Comparison of ENCODE assay signal across 23 cellular contexts in the genomic region with DNA sequence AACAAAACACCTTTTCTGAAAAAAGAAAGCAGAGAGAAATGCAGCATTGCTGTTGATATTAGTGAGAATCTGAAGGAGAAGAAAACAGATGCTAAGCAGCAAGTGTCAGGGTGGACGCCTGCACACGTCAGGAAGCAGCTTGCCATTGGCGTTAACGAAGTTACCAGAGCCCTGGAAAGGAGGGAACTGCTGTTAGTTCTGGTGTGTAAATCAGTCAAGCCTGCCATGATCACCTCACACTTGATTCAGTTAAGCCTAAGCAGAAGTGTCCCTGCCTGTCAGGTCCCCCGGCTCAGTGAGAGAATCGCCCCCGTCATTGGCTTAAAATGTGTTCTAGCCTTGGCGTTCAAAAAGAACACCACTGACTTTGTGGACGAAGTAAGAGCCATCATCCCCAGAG. TPM values are rescaled to one million over a fixed set of nuclear protein-coding genes. Genes with fewer than 3 reads are reported as not detected.
DNase-seq lines count a peak whose midpoint lies in the region; ATAC-seq, FAIRE-seq and TF ChIP-seq lines count a peak whose summit lies in the region.
"Had no signal": no experiment of that assay in that cellular context is flagged by ENCODE, and none has a peak within 500 bp of the region (broad histone marks: within the 10 kb centered on the region; RNA-seq: fewer than 3 reads in every experiment).

No MANE protein-coding gene starts in this region.

- H3K9me3 ChIP-seq in HepG2 (ENCODE audit: low read length) (no peaks in the 10 kb centered on the region), right lobe of liver (no peaks in the 10 kb centered on the region)
- H3K9me3 ChIP-seq: BLaER1, HAP-1 had no signal

- H3K27ac ChIP-seq in HepG2 (ENCODE audit: extremely low read length, insufficient read depth, low read length) (no peak overlapping the region), right lobe of liver (no peak overlapping the region)
- H3K27ac ChIP-seq: BLaER1, PC-9 had no signal

- TF ChIP-seq CTCF in HepG2 (CRISPR knock-in tag; IDR thresholded peaks at IDR 0.05), result no peak
- no peak for TF ChIP-seq CTCF in right lobe of liver (IDR thresholded peaks at IDR 0.05)
- TF ChIP-seq CTCF in glutamatergic neuron (IDR thresholded peaks at IDR 0.05; ENCODE audit: partially characterized antibody, unreplicated experiment), result no peak
- TF ChIP-seq CTCF in type B pancreatic cell (conservative IDR thresholded peaks at IDR 0.05), result no peak

- ATAC-seq in HepG2 (no peak), right lobe of liver (no peak)
- ATAC-seq: CD8-positive, alpha-beta T cell had no signal

- peaks cover 11 to 32% of the 10 kb centered on the region in 2 experiments; a peak in 4 of 5 replicates for H3K36me3 ChIP-seq in HepG2 (replicated peaks in 1 of 2; ENCODE audit: control insufficient read depth in 1 of 2, insufficient read depth in 2 of 2, low read length in 2 of 2)
- H3K36me3 ChIP-seq in right lobe of liver, result peaks cover 0 to 40% (median 16%) of the 10 kb centered on the region in 4 donors

- POLR2A ChIA-PET in activated CD4-positive, alpha-beta T cell treated with anti-CD3 and anti-CD28 coated beads, Interleukin-2, amount 10 ng/mL, durations not matched to agents 7 days and 5 days (lab: Charles Lee), result no interaction called here
- POLR2A ChIA-PET in HepG2 (lab: Yijun Ruan, JAX), result no interaction called here

- BruUV-seq in HepG2 (replicated peaks; lab: Mats Ljungman, UMichigan), result no TSS peak

- no peaks in the 10 kb centered on the region for H3K27me3 ChIP-seq in HepG2 (ENCODE audit: control insufficient read depth in 1 of 2, insufficient read depth in 2 of 2, low read length in 2 of 2)
- no peaks in the 10 kb centered on the region for H3K27me3 ChIP-seq in right lobe of liver
- H3K27me3 ChIP-seq: BLaER1 had no signal

- TF ChIP-seq EP300 in HepG2 (IDR thresholded peaks at IDR 0.05; ENCODE audit: low read depth in 2 of 2, low read length in 2 of 2) (no peak), HepG2 (CRISPR knock-in tag; IDR thresholded peaks at IDR 0.05; ENCODE audit: borderline replicate concordance) (no peak)

- TF ChIP-seq RAD21 in HepG2 (CRISPR knock-in tag; IDR thresholded peaks at IDR 0.05), result no peak

- H3K9ac ChIP-seq in HepG2 (ENCODE audit: insufficient read depth, low read depth, low read length), result no peak overlapping the region
- H3K9ac ChIP-seq: BLaER1 had no signal

- peaks cover 29% of the 10 kb centered on the region for H3K4me1 Mint-ChIP-seq in activated CD4-positive, alpha-beta T cell treated with anti-CD3 and anti-CD28 coated beads, Interleukin-2, amount 10 ng/mL, durations not matched to agents 7 days and 5 days
- H3K4me1 Mint-ChIP-seq in glutamatergic neuron (ENCODE audit: low read depth, unreplicated experiment) (peaks cover 5% of the 10 kb centered on the region), type B pancreatic cell (ENCODE audit: unreplicated experiment) (peaks cover 18% of the 10 kb centered on the region)

- H3K27ac Mint-ChIP-seq in activated CD4-positive, alpha-beta T cell treated with anti-CD3 and anti-CD28 coated beads, Interleukin-2, amount 10 ng/mL, durations not matched to agents 7 days and 5 days, result peak overlapping the region; percentile 31
- H3K27ac Mint-ChIP-seq in glutamatergic neuron (ENCODE audit: unreplicated experiment) (peak overlapping the region; percentile 75), type B pancreatic cell (no peak overlapping the region)
- H3K27ac Mint-ChIP-seq: CD8-positive, alpha-beta T cell; IgD-negative memory B cell had no signal

- no peak for FAIRE-seq in HepG2 (lab: Jason Lieb, UNC)

- no peak overlapping the region for H2AFZ ChIP-seq in HepG2 (ENCODE audit: low read length)
- H2AFZ ChIP-seq: PC-9 had no signal

- peaks cover 50% of the 10 kb centered on the region for H3K36me3 Mint-ChIP-seq in activated CD4-positive, alpha-beta T cell treated with anti-CD3 and anti-CD28 coated beads, Interleukin-2, amount 10 ng/mL, durations not matched to agents 7 days and 5 days (ENCODE audit: low read depth)
- H3K36me3 Mint-ChIP-seq in glutamatergic neuron (ENCODE audit: unreplicated experiment) (no peaks in the 10 kb centered on the region), type B pancreatic cell (peaks cover 16% of the 10 kb centered on the region)

- peaks cover 26% of the 10 kb centered on the region for H3K4me1 ChIP-seq in HepG2 (ENCODE audit: insufficient read depth, low read length)
- peaks cover 0 to 14% (median 4%) of the 10 kb centered on the region in 4 donors for H3K4me1 ChIP-seq in right lobe of liver

- peaks cover 22% of the 10 kb centered on the region for H3K79me2 ChIP-seq in HepG2 (ENCODE audit: insufficient read depth, low read length)

- H3K4me2 ChIP-seq in HepG2 (ENCODE audit: low read depth, low read length), result no peak overlapping the region
- H3K4me2 ChIP-seq: BLaER1, PC-9 had no signal

- no peak overlapping the region for H3K4me3 ChIP-seq in HepG2 (replicated peaks in 1 of 3; ENCODE audit: insufficient read depth in 1 of 3, low read depth in 2 of 3, low read length in 3 of 3)
- no peak overlapping the region for H3K4me3 ChIP-seq in right lobe of liver
- H3K4me3 ChIP-seq: BLaER1, HAP-1, PC-9 had no signal

- H3K9me3 Mint-ChIP-seq in activated CD4-positive, alpha-beta T cell treated with anti-CD3 and anti-CD28 coated beads, Interleukin-2, amount 10 ng/mL, durations not matched to agents 7 days and 5 days, result no peaks in the 10 kb centered on the region
- H3K9me3 Mint-ChIP-seq in glutamatergic neuron (ENCODE audit: unreplicated experiment) (peaks cover 4% of the 10 kb centered on the region), type B pancreatic cell (no peaks in the 10 kb centered on the region)
- H3K9me3 Mint-ChIP-seq: CD8-positive, alpha-beta T cell; IgD-negative memory B cell had no signal

- CTCF ChIA-PET in activated CD4-positive, alpha-beta T cell treated with anti-CD3 and anti-CD28 coated beads, Interleukin-2, amount 10 ng/mL, durations not matched to agents 7 days and 5 days (lab: Charles Lee), result interaction anchor here (1.9 to 2.2 kb wide), 2 partner anchors 10 to 14 kb away, joined by 4 to 6 read pairs; no protein-coding TSS in a partner anchor
- CTCF ChIA-PET in HepG2 (lab: Yijun Ruan, JAX; ENCODE audit: low intra/inter-chr PET ratio, low total read pairs), result no interaction called here

- H3K4me3 Mint-ChIP-seq in activated CD4-positive, alpha-beta T cell treated with anti-CD3 and anti-CD28 coated beads, Interleukin-2, amount 10 ng/mL, durations not matched to agents 7 days and 5 days, result no peak overlapping the region
- H3K4me3 Mint-ChIP-seq in glutamatergic neuron (ENCODE audit: unreplicated experiment), result no peak overlapping the region
- no peak overlapping the region for H3K4me3 Mint-ChIP-seq in type B pancreatic cell
- H3K4me3 Mint-ChIP-seq: CD8-positive, alpha-beta T cell had no signal

- intact Hi-C loops in HepG2 (cut with micrococcal nuclease; ENCODE audit: unreplicated experiment), result loop anchor here (10.0 kb wide), 1 partner anchor 61 kb away; a partner anchor contains a TSS
- intact Hi-C loops in right lobe of liver (cut with DNase I), result no loop called here

- in situ Hi-C loops in HepG2 (cut with HindIII; ENCODE audit: extremely low pct_ligation_motif_present, low pct_unique_long_range_greater_than_20kb), result loop anchor here (10.0 kb wide), 2 partner anchors 109 to 139 kb away; no protein-coding TSS in a partner anchor

- H4K20me1 ChIP-seq in HepG2 (ENCODE audit: insufficient read depth, low read length), result no peaks in the 10 kb centered on the region

- no peaks in the 10 kb centered on the region for H3K27me3 Mint-ChIP-seq in activated CD4-positive, alpha-beta T cell treated with anti-CD3 and anti-CD28 coated beads, Interleukin-2, amount 10 ng/mL, durations not matched to agents 7 days and 5 days
- H3K27me3 Mint-ChIP-seq in glutamatergic neuron (ENCODE audit: unreplicated experiment), result no peaks in the 10 kb centered on the region
- no peaks in the 10 kb centered on the region for H3K27me3 Mint-ChIP-seq in type B pancreatic cell
- H3K27me3 Mint-ChIP-seq: IgD-negative memory B cell had no signal

- 98% methylated on average over 9 of the region's 9 CpGs for WGBS in HepG2 (ENCODE audit: low lambda C conversion rate)
- WGBS in right lobe of liver (ENCODE audit: insufficient coverage, low coverage, low lambda C conversion rate, missing lambda C conversion rate), result 90% methylated on average over 9 of the region's 9 CpGs

- no peak for DNase-seq in activated CD4-positive, alpha-beta T cell treated with anti-CD3 and anti-CD28 coated beads, Interleukin-2, amount 10 ng/mL, durations not matched to agents 7 days and 5 days
- no peak for DNase-seq in activated CD4-positive, alpha-beta T cell treated with anti-CD3 and anti-CD28 coated beads for 4 hours
- no peak for DNase-seq in HepG2 (ENCODE audit: low spot score)
- DNase-seq in right lobe of liver, result no peak
- no peak for DNase-seq in glutamatergic neuron
- no peak for DNase-seq in DMS114 treated with DMSO at 0.1 percent for 48 hours (lab: John Stamatoyannopoulos, UW; ENCODE audit: unreplicated experiment)
- DNase-seq in type B pancreatic cell (ENCODE audit: extremely low spot score, unreplicated experiment), result no peak
- DNase-seq in GM19240 (ENCODE audit: insufficient read length, low spot score), result no peak
- DNase-seq: CD8-positive, alpha-beta T cell; DMS79 treated with DMSO at 0.1 percent for 48 hours; Kasumi-1; MM.1S; NCI-H1092 treated with DMSO at 0.1 percent for 48 hours; NCI-H2081 treated with DMSO at 0.1 percent for 48 hours; NCI-H510A; NCI-H82; PC-9 had no signal

- TF ChIP-seq POLR2A in HepG2 (IDR thresholded peaks at IDR 0.05; ENCODE audit: insufficient read depth in 1 of 2, low read depth in 2 of 2, low read length in 2 of 2), result no peak
- TF ChIP-seq POLR2A in right lobe of liver (IDR thresholded peaks at IDR 0.05), result no peak

RNA-seq across cellular contexts. Expression of a gene that starts 6.4 kb away (rescaled TPM):
- 10 to 100 TPM; 17.4 to 19.2 TPM for total RNA-seq in activated CD4-positive, alpha-beta T cell treated with anti-CD3 and anti-CD28 coated beads, Interleukin-2, amount 10 ng/mL, durations not matched to agents 7 days and 5 days
- 16.4 and 17.7 TPM in 2 replicates for total RNA-seq in HepG2 (2016; rRNA removed; fragmentation: Illumina TruSeq; extraction: Trizol)
- total RNA-seq in HepG2 (2016; cell fraction: cytosol; rRNA removed; fragmentation: Illumina TruSeq; extraction: Trizol; ENCODE audit: low read depth), result 10.8 and 11.2 TPM in 2 replicates
- 15.4 and 17.2 TPM in 2 replicates for total RNA-seq in HepG2 (2016; cell fraction: insoluble cytoplasmic fraction; rRNA removed; fragmentation: Illumina TruSeq; extraction: Trizol)
- 14.8 and 16.0 TPM in 2 replicates for total RNA-seq in HepG2 (2016; cell fraction: membrane; rRNA removed; fragmentation: Illumina TruSeq; extraction: Trizol)
- total RNA-seq in HepG2 (2016; cell fraction: nucleus; rRNA removed; fragmentation: Illumina TruSeq; extraction: Trizol), result 9.0 and 9.2 TPM in 2 replicates
- 11.7 TPM in 2 replicates for polyA plus RNA-seq in HepG2 (2011; rRNA removed)
- polyA plus RNA-seq in HepG2 (2011; cell fraction: cytosol; rRNA removed), result 10.2 and 13.0 TPM in 2 replicates
- 4.3 and 6.1 TPM in 2 replicates for polyA plus RNA-seq in HepG2 (2011; cell fraction: nucleus; rRNA removed)
- 10.0 and 11.5 TPM in 2 replicates for polyA plus RNA-seq in HepG2 (2012)
- polyA plus RNA-seq in HepG2 (2016; cell fraction: cytosol; fragmentation: Illumina TruSeq; extraction: Trizol; ENCODE audit: low read depth), result 8.4 and 12.5 TPM in 2 replicates
- polyA plus RNA-seq in HepG2 (2016; cell fraction: insoluble cytoplasmic fraction; fragmentation: Illumina TruSeq; extraction: Trizol; ENCODE audit: low read depth), result 19.6 and 21.6 TPM in 2 replicates
- 12.4 and 12.7 TPM in 2 replicates for polyA plus RNA-seq in HepG2 (2016; cell fraction: membrane; fragmentation: Illumina TruSeq; extraction: Trizol; ENCODE audit: low read depth)
- 17.0 and 18.6 TPM in 2 replicates for polyA plus RNA-seq in HepG2 (2016; cell fraction: nucleus; fragmentation: Illumina TruSeq; extraction: Trizol; ENCODE audit: insufficient read depth, low read depth)
- polyA minus RNA-seq in HepG2 (2011; rRNA and poly(A)+ RNA removed; ENCODE audit: low replicate concordance), result 7.3 and 14.4 TPM in 2 replicates
- polyA minus RNA-seq in HepG2 (2011; cell fraction: cytosol; rRNA and poly(A)+ RNA removed), result 4.8 and 6.3 TPM in 2 replicates
- 4.1 and 5.8 TPM in 2 replicates for polyA minus RNA-seq in HepG2 (2011; cell fraction: nucleus; rRNA and poly(A)+ RNA removed)
- total RNA-seq in right lobe of liver, result 1 to 10 TPM; 5.4 to 9.4 (median 6.9) TPM
- total RNA-seq in glutamatergic neuron (ENCODE audit: unreplicated experiment), result 11.6 TPM
- total RNA-seq in type B pancreatic cell (ENCODE audit: low replicate concordance), result 18.1 and 23.2 TPM in 2 replicates

RNA-seq across cellular contexts. Expression of a gene that starts 14.9 kb away (rescaled TPM):
- 1 to 10 TPM; 8.1 to 9.2 TPM for total RNA-seq in activated CD4-positive, alpha-beta T cell treated with anti-CD3 and anti-CD28 coated beads, Interleukin-2, amount 10 ng/mL, durations not matched to agents 7 days and 5 days
- 2.6 and 4.0 TPM in 2 replicates for total RNA-seq in HepG2 (2016; rRNA removed; fragmentation: Illumina TruSeq; extraction: Trizol)
- total RNA-seq in HepG2 (2016; cell fraction: cytosol; rRNA removed; fragmentation: Illumina TruSeq; extraction: Trizol; ENCODE audit: low read depth), result 0.51 and 0.53 TPM in 2 replicates
- 3.0 and 3.6 TPM in 2 replicates for total RNA-seq in HepG2 (2016; cell fraction: insoluble cytoplasmic fraction; rRNA removed; fragmentation: Illumina TruSeq; extraction: Trizol)
- total RNA-seq in HepG2 (2016; cell fraction: membrane; rRNA removed; fragmentation: Illumina TruSeq; extraction: Trizol), result 2.0 and 2.5 TPM in 2 replicates
- 0.75 and 2.1 TPM in 2 replicates for total RNA-seq in HepG2 (2016; cell fraction: nucleus; rRNA removed; fragmentation: Illumina TruSeq; extraction: Trizol)
- polyA plus RNA-seq in HepG2 (2011; rRNA removed), result 1.1 and 1.4 TPM in 2 replicates
- polyA plus RNA-seq in HepG2 (2011; cell fraction: cytosol; rRNA removed), result 0.86 and 1.0 TPM in 2 replicates
- polyA plus RNA-seq in HepG2 (2011; cell fraction: nucleus; rRNA removed), result 0.40 and 0.45 TPM in 2 replicates
- polyA plus RNA-seq in HepG2 (2012), result 1.1 and 2.4 TPM in 2 replicates
- 0.33 and 0.47 TPM in 2 replicates for polyA plus RNA-seq in HepG2 (2016; cell fraction: cytosol; fragmentation: Illumina TruSeq; extraction: Trizol; ENCODE audit: low read depth)
- 3.1 and 3.6 TPM in 2 replicates for polyA plus RNA-seq in HepG2 (2016; cell fraction: insoluble cytoplasmic fraction; fragmentation: Illumina TruSeq; extraction: Trizol; ENCODE audit: low read depth)
- polyA plus RNA-seq in HepG2 (2016; cell fraction: membrane; fragmentation: Illumina TruSeq; extraction: Trizol; ENCODE audit: low read depth), result 1.2 and 1.4 TPM in 2 replicates
- polyA plus RNA-seq in HepG2 (2016; cell fraction: nucleus; fragmentation: Illumina TruSeq; extraction: Trizol; ENCODE audit: insufficient read depth, low read depth), result 0.85 and 1.2 TPM in 2 replicates
- polyA minus RNA-seq in HepG2 (2011; rRNA and poly(A)+ RNA removed; ENCODE audit: low replicate concordance), result 0.21 and 0.90 TPM in 2 replicates
- polyA minus RNA-seq in HepG2 (2011; cell fraction: cytosol; rRNA and poly(A)+ RNA removed), result 0.59 and 2.2 TPM in 2 replicates
- 1.8 and 2.0 TPM in 2 replicates for polyA minus RNA-seq in HepG2 (2011; cell fraction: nucleus; rRNA and poly(A)+ RNA removed)
- under 1 TPM in 2 of 6 experiments, not detected in 4; 0.16 to 0.18 TPM for total RNA-seq in right lobe of liver
- 1.5 TPM for total RNA-seq in glutamatergic neuron (ENCODE audit: unreplicated experiment)
- 0.76 and 4.3 TPM in 2 replicates for total RNA-seq in type B pancreatic cell (ENCODE audit: low replicate concordance)
- polyA plus RNA-seq: IgD-negative memory B cell had no signal

RNA-seq across cellular contexts. Expression of a gene that starts 59.8 kb away (rescaled TPM):
- 1 to 10 TPM; 1.0 to 1.2 TPM for total RNA-seq in activated CD4-positive, alpha-beta T cell treated with anti-CD3 and anti-CD28 coated beads, Interleukin-2, amount 10 ng/mL, durations not matched to agents 7 days and 5 days
- total RNA-seq in HepG2 (2016; rRNA removed; fragmentation: Illumina TruSeq; extraction: Trizol) (not detected in 2 replicates), right lobe of liver (1 to 10 TPM in 1 of 6 experiments, not detected in 5; 1.2 TPM), glutamatergic neuron (ENCODE audit: unreplicated experiment) (not detected), type B pancreatic cell (ENCODE audit: low replicate concordance) (not detected in 2 replicates)
- total RNA-seq in HepG2 (2016; cell fraction: cytosol; rRNA removed; fragmentation: Illumina TruSeq; extraction: Trizol; ENCODE audit: low read depth), result not detected in 2 replicates
- total RNA-seq in HepG2 (2016; cell fraction: insoluble cytoplasmic fraction; rRNA removed; fragmentation: Illumina TruSeq; extraction: Trizol), result not detected in 2 replicates
- not detected in 2 replicates for total RNA-seq in HepG2 (2016; cell fraction: membrane; rRNA removed; fragmentation: Illumina TruSeq; extraction: Trizol)
- total RNA-seq in HepG2 (2016; cell fraction: nucleus; rRNA removed; fragmentation: Illumina TruSeq; extraction: Trizol), result not detected in 2 replicates
- polyA plus RNA-seq in HepG2 (2011; rRNA removed), result 0.13 and 0.51 TPM in 2 replicates
- polyA plus RNA-seq in HepG2 (2011; cell fraction: cytosol; rRNA removed), result 0.12 and 0.19 TPM in 2 replicates
- polyA plus RNA-seq in HepG2 (2011; cell fraction: nucleus; rRNA removed), result not detected in 2 replicates
- 0.09 and 0.59 TPM in 2 replicates for polyA plus RNA-seq in HepG2 (2012)
- polyA plus RNA-seq in HepG2 (2016; cell fraction: cytosol; fragmentation: Illumina TruSeq; extraction: Trizol; ENCODE audit: low read depth), result not detected in 2 replicates
- polyA plus RNA-seq in HepG2 (2016; cell fraction: insoluble cytoplasmic fraction; fragmentation: Illumina TruSeq; extraction: Trizol; ENCODE audit: low read depth), result not detected in 2 replicates
- polyA plus RNA-seq in HepG2 (2016; cell fraction: membrane; fragmentation: Illumina TruSeq; extraction: Trizol; ENCODE audit: low read depth), result not detected in 2 replicates
- not detected in 2 replicates for polyA plus RNA-seq in HepG2 (2016; cell fraction: nucleus; fragmentation: Illumina TruSeq; extraction: Trizol; ENCODE audit: insufficient read depth, low read depth)
- polyA minus RNA-seq in HepG2 (2011; rRNA and poly(A)+ RNA removed; ENCODE audit: low replicate concordance), result 0.51 TPM in 1 of 2 replicates, not detected in the other
- polyA minus RNA-seq in HepG2 (2011; cell fraction: cytosol; rRNA and poly(A)+ RNA removed), result not detected in 2 replicates
- polyA minus RNA-seq in HepG2 (2011; cell fraction: nucleus; rRNA and poly(A)+ RNA removed), result not detected in 2 replicates
- total RNA-seq: A172; CD8-positive, alpha-beta T cell; G401; HT1080; PC-9 had no signal
- polyA plus RNA-seq: IgD-negative memory B cell had no signal
